8 cellular contexts compared by ENCODE assay signal in the genomic region with DNA sequence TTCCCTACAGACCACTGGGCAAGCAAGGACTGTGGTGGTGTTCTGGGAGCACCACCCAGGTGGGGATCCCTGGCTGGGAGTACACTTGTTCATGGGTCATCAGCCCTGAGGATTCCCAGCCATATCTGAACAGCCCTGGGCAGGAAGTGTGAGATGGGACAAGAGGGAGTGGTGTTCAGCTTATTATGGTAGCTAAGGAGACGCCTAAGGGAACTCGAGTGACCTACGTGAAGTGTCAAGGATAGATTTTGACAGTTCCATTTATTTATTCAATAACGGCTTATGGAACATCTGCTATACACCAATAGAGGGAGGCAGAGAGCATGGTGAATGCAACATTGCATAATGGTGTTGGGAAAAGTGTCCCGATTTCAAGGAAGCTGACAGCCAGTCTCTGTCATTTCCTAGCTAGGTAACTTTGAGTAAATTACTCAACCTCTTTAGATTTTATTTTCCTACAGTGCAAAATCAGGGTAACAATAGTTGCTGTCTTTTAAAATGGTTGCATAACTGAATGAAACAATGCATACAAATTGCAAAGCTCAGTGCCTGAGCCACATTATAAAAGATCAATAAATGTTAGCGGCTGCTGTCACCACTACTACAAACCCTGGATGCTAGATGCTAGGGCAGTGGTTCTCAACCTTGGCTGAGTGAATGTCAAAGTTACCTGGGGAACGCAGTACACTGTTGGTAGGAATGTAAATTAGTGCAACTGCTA.
A peak's percentile ranks its signal among the peaks of the same experiment; 100 is the strongest.
DNase-seq lines count a peak whose midpoint lies in the region; ATAC-seq and TF ChIP-seq lines count a peak whose summit lies in the region.

No MANE protein-coding gene starts in this region.

- H3K4me3 ChIP-seq in heart left ventricle (no peak overlapping the region), suprapubic skin (no peak overlapping the region)

- ATAC-seq in heart left ventricle (peak in 3 of 4 donors; percentile 32 to 58 (median 54)), GM21786 (IDR thresholded peaks at IDR 0.05; ENCODE audit: unreplicated experiment) (no peak)

- TF ChIP-seq CTCF in GM13977 (IDR thresholded peaks at IDR 0.05; ENCODE audit: extremely low read depth, insufficient read depth, missing control alignments) (peak; percentile 74), heart left ventricle (IDR thresholded peaks at IDR 0.05) (peak; percentile 54 to 81 (median 72)), suprapubic skin (IDR thresholded peaks at IDR 0.05) (peak; percentile 3 to 67)

- TF ChIP-seq POLR2A in heart left ventricle (IDR thresholded peaks at IDR 0.05), result no peak
- no peak for TF ChIP-seq POLR2A in suprapubic skin (IDR thresholded peaks at IDR 0.05)

- 27 to 30% (median 29%) methylated on average over 7 of the region's 7 CpGs for WGBS in heart left ventricle, 4 donors
- 27% methylated on average over 7 of the region's 7 CpGs for WGBS in suprapubic skin

- no peaks in the 10 kb centered on the region for H3K36me3 ChIP-seq in heart left ventricle
- H3K36me3 ChIP-seq in suprapubic skin, result no peaks in the 10 kb centered on the region

- H3K9me3 ChIP-seq in heart left ventricle, result no peaks in the 10 kb centered on the region
- H3K9me3 ChIP-seq in suprapubic skin, result no peaks in the 10 kb centered on the region

- DNase-seq in ACHN (peak; percentile 55), GM13977 (ENCODE audit: low spot score) (peak; percentile 21), RPMI8226 (peak; percentile 27), heart left ventricle (no peak), suprapubic skin (ENCODE audit: low spot score in 2 of 2) (no peak)
- DNase-seq in activated naive CD4-positive, alpha-beta T cell treated with Interleukin-2 at 50 U/mL for 16 hours, result no peak
- no peak for DNase-seq in activated CD4-positive, alpha-beta T cell treated with anti-CD3 and anti-CD28 coated beads, Interleukin-2, amount 50 U/mL, for 4 hours

- TF ChIP-seq EP300 in suprapubic skin (IDR thresholded peaks at IDR 0.05), result no peak

- in situ Hi-C loops in ACHN (cut with HindIII; ENCODE audit: low pct_ligation_motif_present, low pct_unique_long_range_greater_than_20kb, low sequenced_read_pairs), result no loop called here
- in situ Hi-C loops in GM13977 (cut with MboI; ENCODE audit: low pct_unique_long_range_greater_than_20kb, low sequenced_read_pairs, unreplicated experiment), result no loop called here

- H3K27ac ChIP-seq in heart left ventricle (no peak overlapping the region), suprapubic skin (no peak overlapping the region)

- no peaks in the 10 kb centered on the region for H3K4me1 ChIP-seq in heart left ventricle
- H3K4me1 ChIP-seq in suprapubic skin, result no peaks in the 10 kb centered on the region

- intact Hi-C loops in heart left ventricle (cut with DNase I), result loop anchor here (2.0 to 10.0 kb wide), 8 partner anchors 297 to 537 kb away; a partner anchor contains a TSS

- H3K27me3 ChIP-seq in heart left ventricle (peaks cover 0 to 3% (median 0%) of the 10 kb centered on the region in 9 donors), suprapubic skin (peaks cover 11% of the 10 kb centered on the region)

Comparison
In these comparisons a context has a peak if more than half of its experiments do, and no peak if none do; other contexts are left out.
1. DNase-seq: peak in ACHN (single experiment), GM13977 (single experiment) and RPMI8226 (single experiment); none in heart left ventricle (0 of 5), suprapubic skin (0 of 2), activated naive CD4-positive, alpha-beta T cell treated with Interleukin-2 at 50 U/mL for 16 hours (single experiment) and activated CD4-positive, alpha-beta T cell treated with anti-CD3 and anti-CD28 coated beads, Interleukin-2, amount 50 U/mL, for 4 hours (0 of 2).
2. Peak in every context shown above with its lines, with median percentiles within 50 percentile points of each other: CTCF ChIP-seq.